In the genomic region with DNA sequence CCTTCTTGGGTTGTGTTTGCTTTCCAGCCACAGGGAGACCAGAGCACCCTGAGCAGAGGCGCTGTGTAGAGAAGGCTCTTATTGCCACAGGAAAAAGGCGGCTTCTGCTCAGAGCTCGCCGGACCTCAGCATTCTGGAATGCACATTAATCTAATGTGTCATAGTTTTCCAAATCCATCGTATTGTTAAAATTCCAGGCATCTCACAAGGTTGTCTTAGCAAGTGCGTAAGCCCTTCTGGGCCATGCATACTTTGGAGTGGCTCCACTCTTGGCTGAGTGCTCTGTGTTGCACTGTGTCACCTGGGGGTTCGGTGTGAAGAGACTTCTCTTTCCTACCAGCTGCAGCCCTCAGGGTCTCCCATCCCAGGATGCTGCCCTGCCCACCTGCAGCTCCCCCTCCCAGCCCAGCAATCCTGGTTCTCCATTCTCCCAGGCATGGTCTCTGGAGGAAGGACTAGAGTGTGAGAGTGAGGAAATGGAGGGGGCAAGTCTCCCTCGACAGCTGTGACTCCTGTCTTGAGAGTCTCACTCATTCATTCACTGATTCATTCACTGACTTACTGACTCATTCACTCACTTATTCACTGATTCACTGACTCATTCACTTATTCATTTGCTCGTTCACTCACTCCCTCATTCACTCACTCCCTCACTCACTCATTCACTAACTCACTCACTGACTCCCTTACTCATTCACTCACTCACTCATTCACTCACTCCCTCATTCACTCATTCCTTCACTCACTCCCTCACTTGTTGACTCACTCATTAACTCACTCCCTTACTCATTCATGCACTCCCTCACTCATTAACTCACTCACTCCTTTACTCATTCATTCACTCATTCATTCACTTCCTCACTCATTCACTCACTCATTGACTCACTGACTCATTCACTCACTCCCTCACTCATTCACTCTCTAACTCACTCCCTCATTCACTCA, we compare ENCODE assay signal across 8 cellular contexts.
DNase-seq lines count a peak whose midpoint lies in the region; ATAC-seq and TF ChIP-seq lines count a peak whose summit lies in the region.

No MANE protein-coding gene starts in this region.

- CTCF ChIA-PET in IMR-90 (lab: Yijun Ruan, JAX) = interaction anchor here (1.0 kb wide), 1 partner anchor 47 kb away, joined by 3 read pairs; no protein-coding TSS in a partner anchor

- DNase-seq in AG09309 (ENCODE audit: low read depth) (peak; percentile 82), IMR-90 (peak; percentile 89), endodermal cell (no peak), NOMO-1 (lab: John Stamatoyannopoulos, UW; ENCODE audit: unreplicated experiment in 2 of 2) (no peak), DMS153 treated with DMSO at 0.1 percent for 48 hours (lab: John Stamatoyannopoulos, UW; ENCODE audit: unreplicated experiment) (no peak)

- H4K91ac ChIP-seq in IMR-90 (ENCODE audit: insufficient read depth, low read depth, low read length) = peak overlapping the region; percentile 50; the same call in 1 of the 2 replicates

- H3K4me1 ChIP-seq in IMR-90 (ENCODE audit: control insufficient read depth, insufficient read depth, low read length) (peaks cover 2% of the 10 kb centered on the region; the same call in 1 of the 2 replicates), endodermal cell (ENCODE audit: control insufficient read depth, insufficient read depth, low read length) (no peaks in the 10 kb centered on the region), muscle layer of colon (ENCODE audit: insufficient read depth, low read length) (peaks cover 14% of the 10 kb centered on the region)

- in situ Hi-C loops in IMR-90 (cut with MboI; ENCODE audit: low sequenced_read_pairs) = no loop called here

- H2BK120ac ChIP-seq in IMR-90 (ENCODE audit: low read depth, low read length) = peak overlapping the region; percentile 62

- BruUV-seq in IMR-90 (replicated peaks; lab: Mats Ljungman, UMichigan) = no TSS peak

- H3K27ac ChIP-seq in IMR-90 (ENCODE audit: insufficient read depth, low read length) = no peak overlapping the region
- peak overlapping the region; percentile 29 for H3K27ac ChIP-seq in endodermal cell (ENCODE audit: low read depth, low read length)
- H3K27ac ChIP-seq in muscle layer of colon (ENCODE audit: low read depth, low read length) = peak overlapping the region; percentile 48

- H3K4me1 Mint-ChIP-seq in endodermal cell = no peaks in the 10 kb centered on the region

- H3K36me3 ChIP-seq in IMR-90 (ENCODE audit: control insufficient read depth, insufficient read depth, low read length) (peaks cover 51% of the 10 kb centered on the region), endodermal cell (ENCODE audit: control insufficient read depth, insufficient read depth, low read length) (no peaks in the 10 kb centered on the region), muscle layer of colon (ENCODE audit: insufficient read depth, low read length) (no peaks in the 10 kb centered on the region)

- H3K4ac ChIP-seq in IMR-90 (ENCODE audit: low read depth, low read length) = peak overlapping the region; percentile 48; the same call in 1 of the 2 replicates

- peak overlapping the region; percentile 44; the same call in 1 of the 2 replicates for H3K23ac ChIP-seq in IMR-90 (ENCODE audit: low read depth, low read length)

- H3K27me3 Mint-ChIP-seq in endodermal cell (ENCODE audit: insufficient read depth) = no peaks in the 10 kb centered on the region

- H2AK5ac ChIP-seq in IMR-90 (ENCODE audit: low read depth, low read length) = peak overlapping the region; percentile 13; the same call in 1 of the 2 replicates

- H4K20me1 ChIP-seq in IMR-90 (ENCODE audit: insufficient read depth, low read length) = peaks cover 7% of the 10 kb centered on the region

- TF ChIP-seq CTCF in AG09309 (IDR thresholded peaks at IDR 0.05; ENCODE audit: control insufficient read depth, insufficient read depth, low read depth, low read length, missing control alignments) (peak; percentile 17), IMR-90 (conservative IDR thresholded peaks at IDR 0.05; ENCODE audit: low read depth, low read length) (no peak), endodermal cell (conservative IDR thresholded peaks at IDR 0.05) (no peak)

- H3K9me3 Mint-ChIP-seq in endodermal cell = no peaks in the 10 kb centered on the region

- peak; percentile 90 for ATAC-seq in IMR-90 (ENCODE audit: low read depth)
- no peak for ATAC-seq in GM18858 (IDR thresholded peaks at IDR 0.05; ENCODE audit: unreplicated experiment)
- no peak for ATAC-seq in GM18511 (IDR thresholded peaks at IDR 0.05; ENCODE audit: unreplicated experiment)

- no peaks in the 10 kb centered on the region for H3K9me3 ChIP-seq in IMR-90 (ENCODE audit: control insufficient read depth, insufficient read depth, low read length)
- H3K9me3 ChIP-seq in endodermal cell (ENCODE audit: control insufficient read depth, low read length) = no peaks in the 10 kb centered on the region
- no peaks in the 10 kb centered on the region for H3K9me3 ChIP-seq in muscle layer of colon (ENCODE audit: low read length)

- 6% methylated on average over 6 of the region's 9 CpGs; no CpG with 5 or more reads in 1 of the 2 experiments for WGBS in IMR-90 (ENCODE audit: extremely low coverage in 2 of 2, insufficient read length in 1 of 2), 2 experiments
- 88 to 93% methylated on average over 7 to 9 of the region's 9 CpGs for WGBS in endodermal cell (ENCODE audit: insufficient coverage in 1 of 2, insufficient read length in 1 of 2), 2 experiments

- TF ChIP-seq POLR2A in IMR-90 (IDR thresholded peaks at IDR 0.05; ENCODE audit: low read depth, low read length) = no peak

- POLR2A ChIA-PET in IMR-90 (lab: Charles Lee; ENCODE audit: unreplicated experiment) = no interaction called here

- intact Hi-C loops in IMR-90 (cut with micrococcal nuclease) = loop anchor here (5.0 kb wide), 1 partner anchor 161 kb away; the partner anchor contains the start of gene RPS6KA2

- H3K56ac ChIP-seq in IMR-90 (ENCODE audit: extremely low read depth, insufficient read depth, low read length) = no peak overlapping the region

- no peak for TF ChIP-seq RAD21 in IMR-90 (IDR thresholded peaks at IDR 0.05; ENCODE audit: low read length)

- H2AFZ ChIP-seq in IMR-90 (replicated peaks; ENCODE audit: low read length, poor library complexity) = peak overlapping the region; percentile 71

- no peak overlapping the region for H3K4me2 ChIP-seq in IMR-90 (ENCODE audit: low read depth, low read length)

- H3K27ac Mint-ChIP-seq in endodermal cell = no peak overlapping the region

- H2BK5ac ChIP-seq in IMR-90 (ENCODE audit: low read depth, low read length, poor library complexity, severe bottlenecking) = peak overlapping the region; percentile 4

- no peak overlapping the region for H3K4me3 ChIP-seq in AG09309 (ENCODE audit: control insufficient read depth, low read depth, low read length)
- no peak overlapping the region for H3K4me3 ChIP-seq in IMR-90 (ENCODE audit: insufficient read depth, low read depth, low read length)
- H3K4me3 ChIP-seq in endodermal cell (ENCODE audit: low read length) = no peak overlapping the region
- peak overlapping the region in 1 of 2 donors; percentile 26 for H3K4me3 ChIP-seq in muscle layer of colon (ENCODE audit: low read depth in 1 of 2, low read length in 2 of 2)

- H3K18ac ChIP-seq in IMR-90 (ENCODE audit: low read depth, low read length) = no peak overlapping the region

- H3K4me3 Mint-ChIP-seq in endodermal cell = no peak overlapping the region

- H3K9me1 ChIP-seq in IMR-90 (ENCODE audit: insufficient read depth, low read length) = peaks cover 18% of the 10 kb centered on the region

- H3K9ac ChIP-seq in IMR-90 (ENCODE audit: low read depth, low read length) = no peak overlapping the region
- H3K9ac ChIP-seq in endodermal cell (ENCODE audit: extremely low read depth, low read length, poor library complexity, severe bottlenecking) = no peak overlapping the region
- H3K9ac ChIP-seq in muscle layer of colon (ENCODE audit: low read length) = peak overlapping the region; percentile 2

- dilution Hi-C loops in IMR-90 (cut with HindIII; ENCODE audit: low sequenced_read_pairs, unreplicated experiment) = no loop called here

- H2BK20ac ChIP-seq in IMR-90 (ENCODE audit: low read depth, low read length) = peak overlapping the region; percentile 60

- no peaks in the 10 kb centered on the region for H3K79me1 ChIP-seq in IMR-90 (ENCODE audit: low read depth in 1 of 2, low read length in 2 of 2)

- peak overlapping the region in 1 of 2 experiments; percentile 61; a peak in 3 of 4 replicates for H4K8ac ChIP-seq in IMR-90 (ENCODE audit: low read depth in 2 of 2, low read length in 2 of 2)

- H3K27me3 ChIP-seq in IMR-90 (ENCODE audit: control insufficient read depth, insufficient read depth, low read length) (no peaks in the 10 kb centered on the region), endodermal cell (ENCODE audit: control insufficient read depth, insufficient read depth, low read length, poor library complexity, severe bottlenecking) (no peaks in the 10 kb centered on the region), muscle layer of colon (ENCODE audit: control insufficient read depth in 1 of 2, insufficient read depth in 2 of 2, low read length in 2 of 2) (no peaks in the 10 kb centered on the region)

- H2AK9ac ChIP-seq in IMR-90 (replicated peaks; ENCODE audit: low read depth, low read length, poor library complexity) = peak overlapping the region; percentile 81

- no peak overlapping the region; the same call in 1 of the 2 replicates for H3K14ac ChIP-seq in IMR-90 (replicated peaks; ENCODE audit: low read depth, low read length)

- H4K5ac ChIP-seq in IMR-90 (ENCODE audit: low read depth, low read length) = no peak overlapping the region

- H3K36me3 Mint-ChIP-seq in endodermal cell (ENCODE audit: low read depth) = peaks cover 20% of the 10 kb centered on the region

- H2BK15ac ChIP-seq in IMR-90 (ENCODE audit: low read depth, low read length) = peak overlapping the region; percentile 12; the same call in 1 of the 3 replicates

TF ChIP-seq in IMR-90, 13 proteins besides CTCF, POLR2A, EP300 and RAD21:
- TF ChIP-seq, protein P1, sequence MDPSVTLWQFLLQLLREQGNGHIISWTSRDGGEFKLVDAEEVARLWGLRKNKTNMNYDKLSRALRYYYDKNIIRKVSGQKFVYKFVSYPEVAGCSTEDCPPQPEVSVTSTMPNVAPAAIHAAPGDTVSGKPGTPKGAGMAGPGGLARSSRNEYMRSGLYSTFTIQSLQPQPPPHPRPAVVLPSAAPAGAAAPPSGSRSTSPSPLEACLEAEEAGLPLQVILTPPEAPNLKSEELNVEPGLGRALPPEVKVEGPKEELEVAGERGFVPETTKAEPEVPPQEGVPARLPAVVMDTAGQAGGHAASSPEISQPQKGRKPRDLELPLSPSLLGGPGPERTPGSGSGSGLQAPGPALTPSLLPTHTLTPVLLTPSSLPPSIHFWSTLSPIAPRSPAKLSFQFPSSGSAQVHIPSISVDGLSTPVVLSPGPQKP (IDR thresholded peaks at IDR 0.05; ENCODE audit: borderline replicate concordance, low read depth, low read length) = no peak
- peak; percentile 59 for TF ChIP-seq FOS (IDR thresholded peaks at IDR 0.05; ENCODE audit: low read depth, low read length)

Comparison
In these comparisons a context has a peak if more than half of its experiments do, and no peak if none do; other contexts are left out.
1. DNase-seq: peak in AG09309 (single experiment) and IMR-90 (single experiment); none in endodermal cell (single experiment), NOMO-1 (0 of 2) and DMS153 treated with DMSO at 0.1 percent for 48 hours (single experiment).